1 cellular context compared by ENCODE assay signal in the genomic region with DNA sequence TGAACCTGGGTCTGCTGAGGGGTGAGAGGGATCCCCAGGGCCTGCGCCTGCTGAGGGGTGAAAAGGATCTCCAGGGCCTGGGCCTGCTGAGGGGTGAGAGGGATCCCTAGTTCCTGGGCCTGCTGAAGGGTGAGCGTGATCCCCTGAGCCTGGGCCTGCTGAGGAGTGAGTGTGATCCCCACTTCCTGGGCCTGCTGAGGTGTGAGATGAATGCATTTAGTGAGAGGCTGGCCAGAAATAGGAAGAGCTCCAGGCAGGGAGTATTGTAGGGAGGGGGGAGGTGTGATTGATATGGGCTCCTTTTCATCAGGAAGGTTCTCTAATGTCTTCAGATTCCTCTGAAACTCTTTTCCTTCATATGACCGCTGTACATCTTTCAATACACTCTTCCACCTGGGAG.
TF ChIP-seq lines count a peak whose summit lies in the region.

No MANE protein-coding gene starts in this region.

TF ChIP-seq in GM23338, 12 proteins besides CTCF, POLR2A, EP300 and RAD21 (continued from another document):
- TF ChIP-seq REST (IDR thresholded peaks at IDR 0.05; ENCODE audit: unreplicated experiment) = no peak
- TF ChIP-seq ZNF114 (CRISPR knock-in tag; IDR thresholded peaks at IDR 0.05) = no peak
- no peak for TF ChIP-seq JUNB (IDR thresholded peaks at IDR 0.05; ENCODE audit: unreplicated experiment)
- no peak for TF ChIP-seq ZNF331 (CRISPR knock-in tag; IDR thresholded peaks at IDR 0.05; ENCODE audit: low read depth)
- TF ChIP-seq NANOG (IDR thresholded peaks at IDR 0.05; ENCODE audit: borderline replicate concordance) = no peak
- TF ChIP-seq EZH2phosphoT487 (IDR thresholded peaks at IDR 0.05; ENCODE audit: unreplicated experiment) = no peak
- TF ChIP-seq POLR2AphosphoS5 (IDR thresholded peaks at IDR 0.05; ENCODE audit: low read depth) = no peak
- no peak for TF ChIP-seq EZH2 (IDR thresholded peaks at IDR 0.05; ENCODE audit: low read depth, unreplicated experiment)
- no peak for TF ChIP-seq ZNF462 (CRISPR knock-in tag; IDR thresholded peaks at IDR 0.05)
- TF ChIP-seq, protein P1, sequence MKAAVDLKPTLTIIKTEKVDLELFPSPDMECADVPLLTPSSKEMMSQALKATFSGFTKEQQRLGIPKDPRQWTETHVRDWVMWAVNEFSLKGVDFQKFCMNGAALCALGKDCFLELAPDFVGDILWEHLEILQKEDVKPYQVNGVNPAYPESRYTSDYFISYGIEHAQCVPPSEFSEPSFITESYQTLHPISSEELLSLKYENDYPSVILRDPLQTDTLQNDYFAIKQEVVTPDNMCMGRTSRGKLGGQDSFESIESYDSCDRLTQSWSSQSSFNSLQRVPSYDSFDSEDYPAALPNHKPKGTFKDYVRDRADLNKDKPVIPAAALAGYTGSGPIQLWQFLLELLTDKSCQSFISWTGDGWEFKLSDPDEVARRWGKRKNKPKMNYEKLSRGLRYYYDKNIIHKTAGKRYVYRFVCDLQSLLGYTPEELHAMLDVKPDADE (IDR thresholded peaks at IDR 0.05) = no peak
- TF ChIP-seq STAT1 (IDR thresholded peaks at IDR 0.05; ENCODE audit: unreplicated experiment) = no peak
TF ChIP-seq in GM23338: peak in this region for 0.
